Comparison of ENCODE assay signal across 38 cellular contexts in the genomic region with DNA sequence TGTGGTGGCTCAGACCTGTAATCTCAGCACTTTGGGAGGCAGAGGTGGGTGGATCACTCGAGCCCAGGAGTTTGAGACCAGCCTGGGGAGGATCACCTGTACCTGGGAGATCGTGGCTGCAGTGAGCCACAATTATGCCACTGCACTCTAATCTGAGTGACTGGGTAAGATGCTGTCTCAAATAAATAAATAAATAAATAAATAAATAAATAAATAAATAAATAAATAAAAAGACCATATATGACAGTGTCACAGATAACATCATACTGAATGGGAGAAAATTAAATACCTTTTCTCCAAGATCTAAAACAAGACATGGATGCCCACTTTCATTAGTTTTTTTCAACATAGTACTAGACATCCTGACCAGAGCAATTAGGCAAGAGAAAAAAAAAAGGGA.
"Had no signal": no experiment of that assay in that cellular context is flagged by ENCODE, and none has a peak within 500 bp of the region (broad histone marks: within the 10 kb centered on the region; RNA-seq: fewer than 3 reads in every experiment).

No MANE protein-coding gene starts in this region.

- H3K27ac Mint-ChIP-seq: activated naive CD4-positive, alpha-beta T cell treated with anti-CD3 and anti-CD28 coated beads for 36 hours; activated naive CD4-positive, alpha-beta T cell treated with anti-CD3 and anti-CD28 coated beads, Interleukin-2, amount 10 ng/mL, durations not matched to agents 7 days and 5 days; activated naive CD4-positive, alpha-beta T cell treated with anti-CD3 and anti-CD28 coated beads, Interleukin-2, amount 50 U/mL, for 24 hours; activated naive CD4-positive, alpha-beta T cell treated with anti-CD3 and anti-CD28 coated beads, Interleukin-2, amount 50 U/mL, for 72 hours; activated naive CD8-positive, alpha-beta T cell; activated naive CD8-positive, alpha-beta T cell treated with anti-CD3 and anti-CD28 coated beads for 36 hours; activated naive CD8-positive, alpha-beta T cell treated with anti-CD3 and anti-CD28 coated beads, Interleukin-2, amount 10 ng/mL, durations not matched to agents 7 days and 5 days; activated naive CD8-positive, alpha-beta T cell treated with anti-CD3 and anti-CD28 coated beads, Interleukin-2, amount 50 U/mL, for 24 hours; activated T-cell treated with anti-CD3 and anti-CD28 coated beads, Interleukin-2, amount 50 U/mL, for 24 hours; activated T-cell treated with anti-CD3 and anti-CD28 coated beads, Interleukin-2, amount 50 U/mL, for 72 hours; activated T-helper 1 cell treated with anti-CD3 and anti-CD28 coated beads, Interleukin-12 subunit alpha, Interleukin-12 subunit beta, Interleukin-2, Interleukin-4 antibody, amounts not matched to agents 30 ng/mL and 10 ng/mL and 1 ng/mL, durations not matched to agents 14 hours and 24 hours and 36 hours; activated T-helper 17 cell treated with anti-CD3 and anti-CD28 coated beads, Interleukin-2, amount 50 U/mL, for 72 hours; activated T-helper 2 cell treated with anti-CD3 and anti-CD28 coated beads, Interferon-gamma antibody, Interleukin-2, Interleukin-4, amounts not matched to agents 10 μg/mL and 5 μg/mL and 100 μg/mL, durations not matched to agents 14 hours and 24 hours and 36 hours; brain had no signal

- H3K4me1 ChIP-seq: adrenal gland, ascending aorta, body of pancreas, breast epithelium had no signal

- H3K27ac ChIP-seq: adrenal gland, ascending aorta, body of pancreas, brain microvascular endothelial cell, breast epithelium, cardiac muscle cell had no signal

- H3K9me3 ChIP-seq: adrenal gland, ascending aorta, body of pancreas had no signal

- H3K9me3 Mint-ChIP-seq: activated naive CD4-positive, alpha-beta T cell treated with anti-CD3 and anti-CD28 coated beads, Interleukin-2, amount 50 U/mL, for 24 hours; activated naive CD8-positive, alpha-beta T cell treated with anti-CD3 and anti-CD28 coated beads, Interleukin-2, amount 10 ng/mL, durations not matched to agents 7 days and 5 days; activated naive CD8-positive, alpha-beta T cell treated with anti-CD3 and anti-CD28 coated beads, Interleukin-2, amount 50 U/mL, for 24 hours; activated T-cell treated with anti-CD3 and anti-CD28 coated beads, Interleukin-2, amount 50 U/mL, for 24 hours; activated T-helper 17 cell treated with anti-CD3 and anti-CD28 coated beads, Interleukin-2, amount 50 U/mL, for 72 hours had no signal

- H3K36me3 ChIP-seq: adrenal gland, ascending aorta, brain microvascular endothelial cell, breast epithelium, cardiac muscle cell had no signal

- H3K36me3 Mint-ChIP-seq: activated naive CD4-positive, alpha-beta T cell treated with anti-CD3 and anti-CD28 coated beads, Interleukin-2, amount 10 ng/mL, durations not matched to agents 7 days and 5 days; activated naive CD4-positive, alpha-beta T cell treated with anti-CD3 and anti-CD28 coated beads, Interleukin-2, amount 50 U/mL, for 24 hours; activated naive CD4-positive, alpha-beta T cell treated with anti-CD3 and anti-CD28 coated beads, Interleukin-2, amount 50 U/mL, for 72 hours; activated naive CD8-positive, alpha-beta T cell; activated naive CD8-positive, alpha-beta T cell treated with anti-CD3 and anti-CD28 coated beads for 36 hours; activated naive CD8-positive, alpha-beta T cell treated with anti-CD3 and anti-CD28 coated beads, Interleukin-2, amount 10 ng/mL, durations not matched to agents 7 days and 5 days; brain had no signal

- DNase-seq: activated effector memory CD4-positive, alpha-beta T cell treated with anti-CD3 and anti-CD28 coated beads, Interleukin-2, amount 50 U/mL, for 16 hours; activated effector memory CD4-positive, alpha-beta T cell treated with Interleukin-2 at 50 U/mL for 16 hours; activated gamma-delta T cell; activated gamma-delta T cell treated with Interleukin-2 at 50 U/mL for 16 hours; activated naive CD4-positive, alpha-beta T cell; activated naive CD4-positive, alpha-beta T cell treated with anti-CD3 and anti-CD28 coated beads for 36 hours; activated naive CD4-positive, alpha-beta T cell treated with anti-CD3 and anti-CD28 coated beads, Interleukin-2, amount 10 ng/mL, durations not matched to agents 7 days and 5 days; activated naive CD4-positive, alpha-beta T cell treated with anti-CD3 and anti-CD28 coated beads, Interleukin-2, amount 50 U/mL, for 16 hours; activated naive CD4-positive, alpha-beta T cell treated with Interleukin-2 at 50 U/mL for 16 hours; activated naive CD8-positive, alpha-beta T cell treated with anti-CD3 and anti-CD28 coated beads for 36 hours; activated naive CD8-positive, alpha-beta T cell treated with anti-CD3 and anti-CD28 coated beads, Interleukin-2, amount 10 ng/mL, durations not matched to agents 7 days and 5 days; activated naive CD8-positive, alpha-beta T cell treated with anti-CD3 and anti-CD28 coated beads, Interleukin-2, amount 50 U/mL, for 24 hours; activated T-cell treated with anti-CD3 and anti-CD28 coated beads, Interleukin-2, amount 50 U/mL, for 24 hours; activated T-cell treated with anti-CD3 and anti-CD28 coated beads, Interleukin-2, amount 50 U/mL, for 4 hours; activated T-cell treated with anti-CD3 and anti-CD28 coated beads, Interleukin-2, amount 50 U/mL, for 48 hours; activated T-cell treated with anti-CD3 and anti-CD28 coated beads, Interleukin-2, amount 50 U/mL, for 72 hours; adrenal gland; amniotic stem cell; amygdala; anterior cingulate cortex; aorta; body of pancreas; brain microvascular endothelial cell; caudate nucleus; central memory CD4-positive, alpha-beta T cell; cerebellar nuclear complex had no signal

- H3K4me1 Mint-ChIP-seq: activated naive CD4-positive, alpha-beta T cell treated with anti-CD3 and anti-CD28 coated beads, Interleukin-2, amount 10 ng/mL, durations not matched to agents 7 days and 5 days; activated naive CD4-positive, alpha-beta T cell treated with anti-CD3 and anti-CD28 coated beads, Interleukin-2, amount 50 U/mL, for 24 hours; activated naive CD8-positive, alpha-beta T cell treated with anti-CD3 and anti-CD28 coated beads for 36 hours; activated naive CD8-positive, alpha-beta T cell treated with anti-CD3 and anti-CD28 coated beads, Interleukin-2, amount 10 ng/mL, durations not matched to agents 7 days and 5 days; activated naive CD8-positive, alpha-beta T cell treated with anti-CD3 and anti-CD28 coated beads, Interleukin-2, amount 50 U/mL, for 24 hours; activated T-helper 17 cell treated with anti-CD3 and anti-CD28 coated beads, Interleukin-2, amount 50 U/mL, for 72 hours; brain; central memory CD8-positive, alpha-beta T cell had no signal

- H3K4me3 Mint-ChIP-seq: activated naive CD4-positive, alpha-beta T cell treated with anti-CD3 and anti-CD28 coated beads for 36 hours; activated naive CD4-positive, alpha-beta T cell treated with anti-CD3 and anti-CD28 coated beads, Interleukin-2, amount 10 ng/mL, durations not matched to agents 7 days and 5 days; activated naive CD4-positive, alpha-beta T cell treated with anti-CD3 and anti-CD28 coated beads, Interleukin-2, amount 50 U/mL, for 24 hours; activated naive CD8-positive, alpha-beta T cell; activated naive CD8-positive, alpha-beta T cell treated with anti-CD3 and anti-CD28 coated beads for 36 hours; activated naive CD8-positive, alpha-beta T cell treated with anti-CD3 and anti-CD28 coated beads, Interleukin-2, amount 10 ng/mL, durations not matched to agents 7 days and 5 days; activated naive CD8-positive, alpha-beta T cell treated with anti-CD3 and anti-CD28 coated beads, Interleukin-2, amount 50 U/mL, for 24 hours; activated T-cell treated with anti-CD3 and anti-CD28 coated beads, Interleukin-2, amount 50 U/mL, for 24 hours; activated T-cell treated with anti-CD3 and anti-CD28 coated beads, Interleukin-2, amount 50 U/mL, for 4 hours; activated T-cell treated with anti-CD3 and anti-CD28 coated beads, Interleukin-2, amount 50 U/mL, for 72 hours; activated T-helper 1 cell treated with anti-CD3 and anti-CD28 coated beads, Interleukin-12 subunit alpha, Interleukin-12 subunit beta, Interleukin-2, Interleukin-4 antibody, amounts not matched to agents 30 ng/mL and 10 ng/mL and 1 ng/mL, durations not matched to agents 14 hours and 24 hours and 36 hours; activated T-helper 17 cell treated with anti-CD3 and anti-CD28 coated beads, Interleukin-2, amount 50 U/mL, for 72 hours; brain; central memory CD8-positive, alpha-beta T cell had no signal

- FAIRE-seq: bronchial epithelial cell had no signal

- H3K27me3 Mint-ChIP-seq: activated naive CD4-positive, alpha-beta T cell treated with anti-CD3 and anti-CD28 coated beads, Interleukin-2, amount 10 ng/mL, durations not matched to agents 7 days and 5 days; activated naive CD4-positive, alpha-beta T cell treated with anti-CD3 and anti-CD28 coated beads, Interleukin-2, amount 50 U/mL, for 24 hours; activated naive CD8-positive, alpha-beta T cell; activated naive CD8-positive, alpha-beta T cell treated with anti-CD3 and anti-CD28 coated beads for 36 hours; activated naive CD8-positive, alpha-beta T cell treated with anti-CD3 and anti-CD28 coated beads, Interleukin-2, amount 10 ng/mL, durations not matched to agents 7 days and 5 days; activated naive CD8-positive, alpha-beta T cell treated with anti-CD3 and anti-CD28 coated beads, Interleukin-2, amount 50 U/mL, for 24 hours; activated T-cell treated with anti-CD3 and anti-CD28 coated beads, Interleukin-2, amount 50 U/mL, for 24 hours; activated T-helper 17 cell treated with anti-CD3 and anti-CD28 coated beads, Interleukin-2, amount 50 U/mL, for 72 hours; brain; central memory CD8-positive, alpha-beta T cell had no signal

- H3K4me3 ChIP-seq: adrenal gland, ascending aorta, body of pancreas, breast epithelium, cardiac muscle cell had no signal

- ATAC-seq: activated naive CD4-positive, alpha-beta T cell treated with anti-CD3 and anti-CD28 coated beads, Interleukin-2, amount 50 U/mL, for 72 hours; activated naive CD8-positive, alpha-beta T cell treated with anti-CD3 and anti-CD28 coated beads, Interleukin-2, amount 50 U/mL, for 24 hours; activated T-cell treated with anti-CD3 and anti-CD28 coated beads, Interleukin-2, amount 50 U/mL, for 4 hours; activated T-cell treated with anti-CD3 and anti-CD28 coated beads, Interleukin-2, amount 50 U/mL, for 72 hours; activated T-helper 17 cell treated with anti-CD3 and anti-CD28 coated beads, Interleukin-2, amount 50 U/mL, for 72 hours; body of pancreas had no signal

- H3K27me3 ChIP-seq: adrenal gland, ascending aorta, body of pancreas, brain microvascular endothelial cell, cardiac muscle cell had no signal
